ENCODE assay signal across 22 cellular contexts in genomic region chr6:152071843-152072242, GRCh38.
"Had no signal": no experiment of that assay in that cellular context is flagged by ENCODE, and none has a peak within 500 bp of the region (broad histone marks: within the 10 kb centered on the region; RNA-seq: fewer than 3 reads in every experiment).

No MANE protein-coding gene starts in this region.

- H3K4me3 Mint-ChIP-seq: central memory CD8-positive, alpha-beta T cell; effector memory CD8-positive, alpha-beta T cell; memory B cell; natural killer cell; neural crest cell; stimulated activated naive B cell treated with anti-CD40 and anti-IgM and Interleukin-4, amounts not matched to agents 10 μg/mL and 1 μg/mL and 100 μg/mL, for 72 hours; stimulated activated naive CD8-positive, alpha-beta T cell treated with anti-CD3 and anti-CD28 coated beads, Interleukin-15, Interleukin-2, amounts not matched to agents 100 ng/mL and 50 ng/mL, for 24 hours had no signal

- H3K27me3 Mint-ChIP-seq: memory B cell, progenitor cell of endocrine pancreas had no signal

- H3K9me3 ChIP-seq: neutrophil had no signal

- H3K27ac ChIP-seq: coronary artery, esophagus squamous epithelium, neutrophil, parathyroid adenoma, right atrium auricular region, sigmoid colon, skin epidermis, spleen, thoracic aorta, tibial nerve, upper lobe of right lung had no signal

- ATAC-seq: effector memory CD8-positive, alpha-beta T cell; natural killer cell; stimulated activated naive B cell treated with anti-CD40 and anti-IgM and Interleukin-4, amounts not matched to agents 10 μg/mL and 1 μg/mL and 100 μg/mL, for 72 hours; upper lobe of right lung had no signal

- H3K9ac ChIP-seq: parathyroid adenoma had no signal

- H3K27me3 ChIP-seq: esophagus squamous epithelium, neutrophil, right atrium auricular region, sigmoid colon, spleen, tibial nerve, upper lobe of right lung had no signal

- DNase-seq: effector memory CD8-positive, alpha-beta T cell; erythroblast; esophagus squamous epithelium; foreskin melanocyte; natural killer cell; sigmoid colon; spleen; stimulated activated naive B cell treated with anti-CD40 and anti-IgM and Interleukin-4, amounts not matched to agents 10 μg/mL and 1 μg/mL and 100 μg/mL, for 72 hours; upper lobe of right lung had no signal

- H3K36me3 ChIP-seq: esophagus squamous epithelium, neutrophil, right atrium auricular region, sigmoid colon, spleen, thoracic aorta, tibial nerve, upper lobe of right lung had no signal

- H3K27ac Mint-ChIP-seq: effector memory CD8-positive, alpha-beta T cell; memory B cell; natural killer cell; progenitor cell of endocrine pancreas; stimulated activated naive B cell treated with anti-CD40 and anti-IgM and Interleukin-4, amounts not matched to agents 10 μg/mL and 1 μg/mL and 100 μg/mL, for 72 hours; stimulated activated naive CD8-positive, alpha-beta T cell treated with anti-CD3 and anti-CD28 coated beads, Interleukin-15, Interleukin-2, amounts not matched to agents 100 ng/mL and 50 ng/mL, for 24 hours had no signal

- H3K4me1 ChIP-seq: esophagus squamous epithelium, parathyroid adenoma, sigmoid colon, spleen, tibial nerve, upper lobe of right lung had no signal

- H3K4me3 ChIP-seq: coronary artery, esophagus squamous epithelium, lung, right atrium auricular region, sigmoid colon, skin epidermis, spleen, thoracic aorta, tibial nerve, upper lobe of right lung had no signal

- H3K4me1 Mint-ChIP-seq: central memory CD8-positive, alpha-beta T cell; memory B cell; natural killer cell; neural crest cell; stimulated activated naive B cell treated with anti-CD40 and anti-IgM and Interleukin-4, amounts not matched to agents 10 μg/mL and 1 μg/mL and 100 μg/mL, for 72 hours had no signal
